Comparison of ENCODE assay signal across 16 cellular contexts in the genomic region with DNA sequence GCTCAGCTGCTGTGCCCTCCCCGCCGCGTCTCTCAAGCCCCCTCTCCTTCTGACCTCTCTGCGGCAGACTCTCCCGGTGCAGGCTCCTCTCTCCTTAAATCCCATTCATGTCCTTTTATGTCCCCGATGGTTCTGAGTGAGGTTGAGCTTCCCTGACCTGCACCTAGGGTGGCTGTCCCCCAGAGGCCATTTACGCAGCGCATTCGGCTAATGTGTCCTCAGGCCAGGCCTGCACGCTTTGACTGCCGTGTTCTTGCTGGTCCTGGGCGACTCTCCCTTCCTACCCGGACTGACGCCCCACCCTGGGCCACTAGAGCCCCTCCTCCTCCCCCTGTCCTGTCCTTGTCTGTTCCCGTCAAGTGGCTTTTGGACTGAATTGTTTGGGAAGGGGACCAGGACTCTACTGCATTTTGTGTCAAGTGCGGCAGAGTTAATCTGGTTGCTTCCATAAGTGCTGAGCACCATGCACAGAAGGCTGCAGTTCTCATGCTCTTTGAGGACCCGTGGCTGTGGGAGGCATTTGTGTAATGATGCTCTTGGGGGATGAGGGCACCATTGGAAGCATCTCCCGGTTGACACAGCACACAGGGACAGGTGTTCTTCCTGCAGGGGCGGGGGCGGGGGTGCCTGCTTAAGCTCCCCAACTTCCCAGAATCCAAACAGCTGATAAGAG. TPM values are rescaled to one million over a fixed set of nuclear protein-coding genes. Genes with fewer than 3 reads are reported as not detected.
DNase-seq lines count a peak whose midpoint lies in the region; ATAC-seq and TF ChIP-seq lines count a peak whose summit lies in the region.
"Had no signal": no experiment of that assay in that cellular context is flagged by ENCODE, and none has a peak within 500 bp of the region (broad histone marks: within the 10 kb centered on the region; RNA-seq: fewer than 3 reads in every experiment).

No MANE protein-coding gene starts in this region.

- no peak overlapping the region for H3K4me3 Mint-ChIP-seq in chondrocyte (ENCODE audit: unreplicated experiment)
- no peak overlapping the region for H3K4me3 Mint-ChIP-seq in endodermal cell
- H3K4me3 Mint-ChIP-seq: CD14-positive monocyte, HFFc6 had no signal

- H3K27me3 Mint-ChIP-seq in chondrocyte (ENCODE audit: low read depth) (no peaks in the 10 kb centered on the region), endodermal cell (ENCODE audit: insufficient read depth) (no peaks in the 10 kb centered on the region)

- H3K4me3 ChIP-seq in H7 (ENCODE audit: insufficient read depth, low read depth, low read length): no peak overlapping the region
- no peak overlapping the region for H3K4me3 ChIP-seq in muscle layer of colon (ENCODE audit: low read depth in 1 of 2, low read length in 2 of 2)
- peak overlapping the region in 1 of 2 donors; percentile 26 for H3K4me3 ChIP-seq in tibial artery
- no peak overlapping the region for H3K4me3 ChIP-seq in endodermal cell (ENCODE audit: low read length)
- H3K4me3 ChIP-seq: Peyer's patch had no signal

- WGBS in endodermal cell (ENCODE audit: insufficient coverage in 1 of 2, insufficient read length in 1 of 2), 2 experiments: 93 to 95% methylated on average over 16 to 20 of the region's 20 CpGs

- no peak for TF ChIP-seq CTCF in chondrocyte (IDR thresholded peaks at IDR 0.05)
- TF ChIP-seq CTCF in tibial artery (IDR thresholded peaks at IDR 0.05): no peak
- TF ChIP-seq CTCF in endodermal cell (conservative IDR thresholded peaks at IDR 0.05): no peak

- H3K27ac ChIP-seq in muscle layer of colon (ENCODE audit: low read depth, low read length) (peak overlapping the region; percentile 90), tibial artery (peak overlapping the region; percentile 83 to 89), endodermal cell (ENCODE audit: low read depth, low read length) (no peak overlapping the region)

- H3K9me3 Mint-ChIP-seq in chondrocyte (ENCODE audit: low read depth): no peaks in the 10 kb centered on the region
- no peaks in the 10 kb centered on the region for H3K9me3 Mint-ChIP-seq in endodermal cell
- H3K9me3 Mint-ChIP-seq: CD14-positive monocyte, HFFc6 had no signal

- intact Hi-C loops in tibial artery (cut with DNase I; ENCODE audit: low total_unique reads): no loop called here

- H3K9me3 ChIP-seq in muscle layer of colon (ENCODE audit: low read length): no peaks in the 10 kb centered on the region
- no peaks in the 10 kb centered on the region for H3K9me3 ChIP-seq in tibial artery
- no peaks in the 10 kb centered on the region for H3K9me3 ChIP-seq in endodermal cell (ENCODE audit: control insufficient read depth, low read length)
- H3K9me3 ChIP-seq: Peyer's patch had no signal

- H3K36me3 Mint-ChIP-seq in chondrocyte (ENCODE audit: low read depth): peaks cover 8% of the 10 kb centered on the region
- H3K36me3 Mint-ChIP-seq in endodermal cell (ENCODE audit: low read depth): peaks cover 30% of the 10 kb centered on the region

- H3K36me3 ChIP-seq in H7 (replicated peaks; ENCODE audit: control insufficient read depth, insufficient read depth, low read length): peaks cover 16% of the 10 kb centered on the region
- H3K36me3 ChIP-seq in muscle layer of colon (ENCODE audit: insufficient read depth, low read length): peaks cover 51% of the 10 kb centered on the region
- H3K36me3 ChIP-seq in tibial artery: peaks cover 33 to 45% (median 35%) of the 10 kb centered on the region in 3 donors
- H3K36me3 ChIP-seq in endodermal cell (ENCODE audit: control insufficient read depth, insufficient read depth, low read length): peaks cover 17% of the 10 kb centered on the region

- H3K27ac Mint-ChIP-seq in chondrocyte (ENCODE audit: unreplicated experiment): no peak overlapping the region
- no peak overlapping the region for H3K27ac Mint-ChIP-seq in endodermal cell
- H3K27ac Mint-ChIP-seq: CD14-positive monocyte, HFFc6 had no signal

- H3K4me1 ChIP-seq in muscle layer of colon (ENCODE audit: insufficient read depth, low read length) (peaks cover 75% of the 10 kb centered on the region), tibial artery (peaks cover 0 to 64% (median 28%) of the 10 kb centered on the region in 4 donors), endodermal cell (ENCODE audit: control insufficient read depth, insufficient read depth, low read length) (no peaks in the 10 kb centered on the region)
- H3K4me1 ChIP-seq: Peyer's patch had no signal

- H3K9ac ChIP-seq in muscle layer of colon (ENCODE audit: low read length) (peak overlapping the region; percentile 9), endodermal cell (ENCODE audit: extremely low read depth, low read length, poor library complexity, severe bottlenecking) (no peak overlapping the region)

- ATAC-seq in HG02970 (IDR thresholded peaks at IDR 0.05; ENCODE audit: low FRiP score, unreplicated experiment): no peak
- ATAC-seq in HG03520 (IDR thresholded peaks at IDR 0.05; ENCODE audit: unreplicated experiment): no peak
- ATAC-seq: HepG2 had no signal

- H3K27me3 ChIP-seq in H7 (ENCODE audit: control insufficient read depth, insufficient read depth, low read length): no peaks in the 10 kb centered on the region
- no peaks in the 10 kb centered on the region for H3K27me3 ChIP-seq in muscle layer of colon (ENCODE audit: control insufficient read depth in 1 of 2, insufficient read depth in 2 of 2, low read length in 2 of 2)
- H3K27me3 ChIP-seq in tibial artery: no peaks in the 10 kb centered on the region
- H3K27me3 ChIP-seq in endodermal cell (ENCODE audit: control insufficient read depth, insufficient read depth, low read length, poor library complexity, severe bottlenecking): no peaks in the 10 kb centered on the region
- H3K27me3 ChIP-seq: Peyer's patch had no signal

- H3K4me1 Mint-ChIP-seq in chondrocyte (ENCODE audit: low read depth) (peaks cover 22% of the 10 kb centered on the region), endodermal cell (no peaks in the 10 kb centered on the region)

- DNase-seq in H7 (peak; percentile 44), chondrocyte (ENCODE audit: low spot score) (peak; percentile 34), tibial artery (peak in 1 of 2 donors; percentile 64), endodermal cell (no peak)
- DNase-seq: HFFc6, NCI-H1092 treated with DMSO at 0.1 percent for 48 hours, NCI-H524, Peyer's patch, Right ventricle myocardium superior had no signal

RNA-seq across cellular contexts. Expression of gene IGHMBP2, which starts 37.1 kb away (rescaled TPM):
- 19.1 and 22.8 TPM in 2 replicates for total RNA-seq in H7 (2014; rRNA removed; shearing (Covaris generic))
- total RNA-seq in chondrocyte (17.4 to 21.4 TPM (median 18.1 TPM) in 3 replicates), endodermal cell (10 to 100 TPM; 23.9 to 28.3 TPM)
- 16.2 TPM for polyA plus RNA-seq in endodermal cell (2013, experiment 1 of 2)
- 12.4 TPM for polyA plus RNA-seq in endodermal cell (2013, experiment 2 of 2)

RNA-seq across cellular contexts. Expression of gene MRPL21, which starts 37.2 kb away (rescaled TPM):
- 70.0 and 108 TPM in 2 replicates for total RNA-seq in H7 (2014; rRNA removed; shearing (Covaris generic))
- total RNA-seq in chondrocyte: 31.5 to 41.4 TPM (median 36.9 TPM) in 3 replicates
- total RNA-seq in endodermal cell: 10 to 100 TPM; 63.8 to 64.9 TPM
- polyA plus RNA-seq in endodermal cell (2013, experiment 1 of 2): 58.7 TPM
- polyA plus RNA-seq in endodermal cell (2013, experiment 2 of 2): 54.7 TPM

RNA-seq across cellular contexts. Expression of gene MRGPRD, which starts 40.0 kb away (rescaled TPM):
- total RNA-seq in H7 (2014; rRNA removed; shearing (Covaris generic)): not detected in 2 replicates
- total RNA-seq in chondrocyte (not detected in 3 replicates), endodermal cell (not detected)
- not detected for polyA plus RNA-seq in endodermal cell (2013, experiment 1 of 2)
- not detected for polyA plus RNA-seq in endodermal cell (2013, experiment 2 of 2)
- total RNA-seq: H1, HepG2, HFFc6, MCF 10A, Peyer's patch, Right ventricle myocardium superior had no signal
- polyA plus RNA-seq: CD14-positive monocyte, H1, HepG2 had no signal
